ENCODE assay signal across 1 cellular context in the genomic region with DNA sequence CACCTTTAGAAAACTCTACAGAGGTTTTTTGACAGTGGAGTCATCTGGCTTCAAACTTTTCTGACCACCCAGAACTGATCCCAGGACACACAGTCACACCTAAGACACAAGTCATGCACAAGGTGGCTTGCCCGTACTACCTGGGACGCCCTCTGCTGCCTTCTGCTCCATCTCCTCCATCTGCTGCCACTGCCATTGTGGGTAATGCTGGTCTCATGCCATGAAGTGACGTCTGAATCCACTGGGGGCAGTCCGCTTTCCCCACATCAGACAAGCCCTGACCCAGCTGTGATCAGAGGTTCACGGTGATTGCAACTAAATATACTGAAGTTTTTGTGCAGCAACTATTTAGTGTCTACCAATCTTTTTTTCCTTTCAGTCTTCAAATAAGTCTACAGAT.
TF ChIP-seq lines count a peak whose summit lies in the region.

No MANE protein-coding gene starts in this region.

TF ChIP-seq in IMR-90, 13 proteins besides CTCF, POLR2A, EP300 and RAD21:
- TF ChIP-seq RCOR1 (IDR thresholded peaks at IDR 0.05; ENCODE audit: insufficient replicate concordance, low read length) (no peak), FOS (IDR thresholded peaks at IDR 0.05; ENCODE audit: low read depth, low read length) (no peak), MAZ (IDR thresholded peaks at IDR 0.05; ENCODE audit: borderline replicate concordance, low read depth, low read length) (no peak), NFE2L2 (IDR thresholded peaks at IDR 0.05; ENCODE audit: low read depth, low read length) (no peak), CEBPB (IDR thresholded peaks at IDR 0.05; ENCODE audit: low read depth, low read length) (no peak), USF2 (IDR thresholded peaks at IDR 0.05; ENCODE audit: low read depth, low read length) (no peak), MXI1 (IDR thresholded peaks at IDR 0.05; ENCODE audit: borderline replicate concordance, low read depth, low read length) (no peak), CHD1 (IDR thresholded peaks at IDR 0.05; ENCODE audit: low read depth, low read length) (no peak), RFX5 (IDR thresholded peaks at IDR 0.05; ENCODE audit: low read depth, low read length) (no peak), SMC3 (IDR thresholded peaks at IDR 0.05; ENCODE audit: low read depth, low read length) (no peak), MAFK (IDR thresholded peaks at IDR 0.05; ENCODE audit: low read depth, low read length) (no peak), BHLHE40 (IDR thresholded peaks at IDR 0.05; ENCODE audit: low read depth, low read length) (no peak), ELK1 (IDR thresholded peaks at IDR 0.05; ENCODE audit: borderline replicate concordance, low read depth, low read length) (no peak)
TF ChIP-seq in IMR-90: peak in this region for 0.
